31 cellular contexts compared by ENCODE assay signal in genomic region chr17:3877220-3877619, GRCh38. TPM values are rescaled to one million over a fixed set of nuclear protein-coding genes. Genes with fewer than 3 reads are reported as not detected.
"Had no signal": no experiment of that assay in that cellular context is flagged by ENCODE, and none has a peak within 500 bp of the region (broad histone marks: within the 10 kb centered on the region; RNA-seq: fewer than 3 reads in every experiment).

No MANE protein-coding gene starts in this region.

- H3K4me3 Mint-ChIP-seq: activated CD4-positive, alpha-beta memory T cell treated with anti-CD3 and anti-CD28 coated beads, Interleukin-2, amount 10 ng/mL, durations not matched to agents 7 days and 5 days; activated CD4-positive, alpha-beta T cell treated with anti-CD3 and anti-CD28 coated beads, Interleukin-2, amount 10 ng/mL, durations not matched to agents 7 days and 5 days; activated naive CD8-positive, alpha-beta T cell; activated T-cell treated with anti-CD3 and anti-CD28 coated beads, Interleukin-2, amount 50 U/mL, for 24 hours; activated T-cell treated with anti-CD3 and anti-CD28 coated beads, Interleukin-2, amount 50 U/mL, for 72 hours; brain; central memory CD8-positive, alpha-beta T cell; dendritic cell treated with granulocyte-macrophage colony-stimulating factor and Interleukin-4, amounts not matched to agents 40 ng/mL and 50 ng/mL, for 4 days; endodermal cell; T-helper 17 cell; T-helper 2 cell treated with Interferon-gamma antibody and Interleukin-4, amounts not matched to agents 5 μg/mL and 100 μg/mL, for 36 hours had no signal

- H3K27ac Mint-ChIP-seq: activated CD4-positive, alpha-beta memory T cell treated with anti-CD3 and anti-CD28 coated beads, Interleukin-2, amount 10 ng/mL, durations not matched to agents 7 days and 5 days; activated CD4-positive, alpha-beta T cell treated with anti-CD3 and anti-CD28 coated beads, Interleukin-2, amount 10 ng/mL, durations not matched to agents 7 days and 5 days; activated naive CD8-positive, alpha-beta T cell; activated T-cell treated with anti-CD3 and anti-CD28 coated beads, Interleukin-2, amount 50 U/mL, for 24 hours; activated T-cell treated with anti-CD3 and anti-CD28 coated beads, Interleukin-2, amount 50 U/mL, for 72 hours; dendritic cell treated with granulocyte-macrophage colony-stimulating factor and Interleukin-4, amounts not matched to agents 40 ng/mL and 50 ng/mL, for 4 days; endodermal cell; T-helper 17 cell; T-helper 2 cell treated with Interferon-gamma antibody and Interleukin-4, amounts not matched to agents 5 μg/mL and 100 μg/mL, for 36 hours had no signal

- H3K4me1 Mint-ChIP-seq: activated CD4-positive, alpha-beta memory T cell treated with anti-CD3 and anti-CD28 coated beads, Interleukin-2, amount 10 ng/mL, durations not matched to agents 7 days and 5 days; activated CD4-positive, alpha-beta T cell treated with anti-CD3 and anti-CD28 coated beads, Interleukin-2, amount 10 ng/mL, durations not matched to agents 7 days and 5 days; central memory CD8-positive, alpha-beta T cell had no signal

- H3K36me3 ChIP-seq: breast epithelium, cardiac muscle cell, gastrocnemius medialis had no signal

- H3K4me3 ChIP-seq: ascending aorta, breast epithelium, cardiac muscle cell, coronary artery, dorsolateral prefrontal cortex, gastrocnemius medialis had no signal

- H3K27me3 Mint-ChIP-seq: activated CD4-positive, alpha-beta memory T cell treated with anti-CD3 and anti-CD28 coated beads, Interleukin-2, amount 10 ng/mL, durations not matched to agents 7 days and 5 days; activated CD4-positive, alpha-beta T cell treated with anti-CD3 and anti-CD28 coated beads, Interleukin-2, amount 10 ng/mL, durations not matched to agents 7 days and 5 days; activated naive CD8-positive, alpha-beta T cell; activated T-cell treated with anti-CD3 and anti-CD28 coated beads, Interleukin-2, amount 50 U/mL, for 24 hours; brain; central memory CD8-positive, alpha-beta T cell; dendritic cell treated with granulocyte-macrophage colony-stimulating factor and Interleukin-4, amounts not matched to agents 40 ng/mL and 50 ng/mL, for 4 days; T-helper 17 cell had no signal

- H3K4me1 ChIP-seq: ascending aorta, breast epithelium, foreskin keratinocyte had no signal

- H3K27ac ChIP-seq: ascending aorta, breast epithelium, cardiac muscle cell, coronary artery, dorsolateral prefrontal cortex, foreskin keratinocyte had no signal

- DNase-seq: activated CD4-positive, alpha-beta memory T cell treated with anti-CD3 and anti-CD28 coated beads, Interleukin-2, amount 10 ng/mL, durations not matched to agents 7 days and 5 days; activated CD4-positive, alpha-beta T cell treated with anti-CD3 and anti-CD28 coated beads for 1 hour; activated CD4-positive, alpha-beta T cell treated with anti-CD3 and anti-CD28 coated beads for 4 hours; activated CD4-positive, alpha-beta T cell treated with anti-CD3 and anti-CD28 coated beads, Interleukin-2, amount 10 ng/mL, durations not matched to agents 7 days and 5 days; activated CD4-positive, alpha-beta T cell treated with anti-CD3 and anti-CD28 coated beads, Interleukin-2, amount 50 U/mL, for 4 hours; activated CD8-positive, alpha-beta memory T cell treated with anti-CD3 and anti-CD28 coated beads, Interleukin-2, amount 50 U/mL, for 48 hours; activated gamma-delta T cell treated with Interleukin-2 at 50 U/mL for 16 hours; activated naive CD4-positive, alpha-beta T cell treated with anti-CD3 and anti-CD28 coated beads, Interleukin-2, amount 50 U/mL, for 16 hours; activated naive CD4-positive, alpha-beta T cell treated with Interleukin-2 at 50 U/mL for 16 hours; activated T-cell treated with anti-CD3 and anti-CD28 coated beads for 4 hours; activated T-cell treated with anti-CD3 and anti-CD28 coated beads, Interleukin-2, amount 50 U/mL, for 24 hours; activated T-cell treated with anti-CD3 and anti-CD28 coated beads, Interleukin-2, amount 50 U/mL, for 72 hours; dorsolateral prefrontal cortex; effector memory CD4-positive, alpha-beta T cell; endodermal cell; foreskin keratinocyte; gastrocnemius medialis; T-helper 1 cell; T-helper 17 cell; T1000 had no signal

- H3K27me3 ChIP-seq: ascending aorta, breast epithelium, cardiac muscle cell, dorsolateral prefrontal cortex, foreskin keratinocyte, gastrocnemius medialis had no signal

- H3K9me3 ChIP-seq: ascending aorta, breast epithelium, gastrocnemius medialis had no signal

- H3K9me3 Mint-ChIP-seq: activated CD4-positive, alpha-beta memory T cell treated with anti-CD3 and anti-CD28 coated beads, Interleukin-2, amount 10 ng/mL, durations not matched to agents 7 days and 5 days; activated CD4-positive, alpha-beta T cell treated with anti-CD3 and anti-CD28 coated beads, Interleukin-2, amount 10 ng/mL, durations not matched to agents 7 days and 5 days; activated T-cell treated with anti-CD3 and anti-CD28 coated beads, Interleukin-2, amount 50 U/mL, for 24 hours; activated T-cell treated with anti-CD3 and anti-CD28 coated beads, Interleukin-2, amount 50 U/mL, for 72 hours; brain; central memory CD8-positive, alpha-beta T cell; dendritic cell treated with granulocyte-macrophage colony-stimulating factor and Interleukin-4, amounts not matched to agents 40 ng/mL and 50 ng/mL, for 4 days; endodermal cell; T-helper 2 cell treated with Interferon-gamma antibody and Interleukin-4, amounts not matched to agents 5 μg/mL and 100 μg/mL, for 36 hours had no signal

- ATAC-seq: activated T-cell treated with anti-CD3 and anti-CD28 coated beads, Interleukin-2, amount 50 U/mL, for 72 hours; esophagus mucosa; foreskin keratinocyte; T-helper 17 cell had no signal

RNA-seq across cellular contexts. Expression of gene P2RX1, which starts 39.0 kb away (rescaled TPM):
- total RNA-seq: ascending aorta, endodermal cell, epithelial cell of proximal tubule, foreskin keratinocyte had no signal
- polyA plus RNA-seq: foreskin keratinocyte had no signal
